In genomic region chr5:83152996-83153395, GRCh38 we compare ENCODE assay signal across 8 cellular contexts.
A peak's percentile ranks its signal among the peaks of the same experiment; 100 is the strongest.
DNase-seq lines count a peak whose midpoint lies in the region; FAIRE-seq and TF ChIP-seq lines count a peak whose summit lies in the region.
"Not testable (repeated sequence)": the region's sequence is repeated elsewhere in the genome, so short reads cannot be mapped to it uniquely, and the experiment has no call there.

No MANE protein-coding gene starts in this region.

- H3K4me1 ChIP-seq in A673 (ENCODE audit: insufficient read depth, low read length, poor library complexity, severe bottlenecking): not testable (repeated sequence)

- CTCF ChIA-PET in A673 (lab: Charles Lee): not testable (repeated sequence)

- peak; percentile 55 for FAIRE-seq in D721Med (lab: Jason Lieb, UNC)

- not testable (repeated sequence) for H3K27ac ChIP-seq in A673 (ENCODE audit: low read depth, low read length, poor library complexity, severe bottlenecking)

- H3K27me3 ChIP-seq in A673 (replicated peaks; ENCODE audit: insufficient read depth, low read depth, low read length, poor library complexity): not testable (repeated sequence)

- DNase-seq in A673 (ENCODE audit: low spot score) (peak; percentile 15), NCI-H2171 treated with DMSO at 0.1 percent for 48 hours (lab: John Stamatoyannopoulos, UW) (peak; percentile 3), cardiac fibroblast (ENCODE audit: low read depth in 2 of 2) (peak; percentile 17 to 22), hippocampal formation (lab: John Stamatoyannopoulos, UW) (peak; percentile 1 to 45), myocyte (ENCODE audit: low read depth) (peak; percentile 18), putamen (ENCODE audit: low spot score) (peak; percentile 51), superior temporal gyrus (ENCODE audit: extremely low spot score) (peak; percentile 76)
- DNase-seq in D721Med (ENCODE audit: insufficient read length, low spot score): not testable (repeated sequence)

- not testable (repeated sequence) for BruUV-seq in A673 (replicated peaks; lab: Mats Ljungman, UMichigan)

- intact Hi-C loops in A673 (cut with micrococcal nuclease; ENCODE audit: unreplicated experiment): not testable (repeated sequence)

- H3K36me3 ChIP-seq in A673 (ENCODE audit: insufficient read depth, low read length, poor library complexity, severe bottlenecking): not testable (repeated sequence)

- not testable (repeated sequence) for H3K9me3 ChIP-seq in A673 (ENCODE audit: low read depth, low read length, poor library complexity, severe bottlenecking)

- not testable (repeated sequence) for H3K4me3 ChIP-seq in A673 (ENCODE audit: low read depth, low read length, poor library complexity, severe bottlenecking); cardiac fibroblast (replicated peaks in 1 of 2; ENCODE audit: low read depth in 2 of 2, low read length in 2 of 2)

- not testable (repeated sequence) for TF ChIP-seq CTCF in A673 (conservative IDR thresholded peaks at IDR 0.05; ENCODE audit: low read depth, low read length); D721Med (IDR thresholded peaks at IDR 0.05; ENCODE audit: insufficient read depth, missing control alignments); cardiac fibroblast (IDR thresholded peaks at IDR 0.05; ENCODE audit: low read depth, low read length)

- POLR2A ChIA-PET in A673 (lab: Charles Lee; ENCODE audit: low non-redundant PET): not testable (repeated sequence)
